Comparison of ENCODE assay signal across 21 cellular contexts in the genomic region with DNA sequence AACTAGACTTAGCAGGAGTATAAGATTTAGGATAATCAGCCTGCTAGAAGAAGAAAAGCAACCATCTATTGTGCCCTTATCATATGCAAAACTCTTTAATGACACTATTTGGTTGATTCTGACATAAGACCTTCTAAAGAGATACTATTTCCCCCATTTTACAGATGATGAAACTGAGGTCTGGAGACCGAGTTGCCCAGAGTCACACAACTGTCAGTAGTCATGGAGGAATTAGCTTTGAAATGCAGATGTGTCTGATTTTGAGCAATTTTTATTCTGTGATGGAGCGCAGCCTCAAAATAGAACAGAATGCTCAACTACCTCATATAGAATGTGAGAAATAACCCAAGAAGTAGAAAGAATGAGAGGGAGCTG.
DNase-seq lines count a peak whose midpoint lies in the region; ATAC-seq and TF ChIP-seq lines count a peak whose summit lies in the region.
"Had no signal": no experiment of that assay in that cellular context is flagged by ENCODE, and none has a peak within 500 bp of the region (broad histone marks: within the 10 kb centered on the region; RNA-seq: fewer than 3 reads in every experiment).

No MANE protein-coding gene starts in this region.

- no peaks in the 10 kb centered on the region for H3K9me3 Mint-ChIP-seq in stimulated activated naive CD8-positive, alpha-beta T cell treated with anti-CD3 and anti-CD28 coated beads, Interleukin-15, Interleukin-2, amounts not matched to agents 100 ng/mL and 50 ng/mL, for 24 hours
- H3K9me3 Mint-ChIP-seq in stimulated activated naive CD8-positive, alpha-beta T cell treated with anti-CD3 and anti-CD28 coated beads, Interleukin-15, amount 100 ng/mL, for 72 hours = no peaks in the 10 kb centered on the region
- H3K9me3 Mint-ChIP-seq in effector memory CD8-positive, alpha-beta T cell = no peaks in the 10 kb centered on the region
- no peaks in the 10 kb centered on the region for H3K9me3 Mint-ChIP-seq in stimulated activated memory B cell treated with anti-CD40 and anti-IgM and Interleukin-4, amounts not matched to agents 10 μg/mL and 1 μg/mL and 100 μg/mL, for 72 hours
- H3K9me3 Mint-ChIP-seq: H9, HFFc6 had no signal

- ATAC-seq in stimulated activated naive CD8-positive, alpha-beta T cell treated with anti-CD3 and anti-CD28 coated beads, Interleukin-15, amount 100 ng/mL, for 72 hours = no peak
- no peak for ATAC-seq in effector memory CD8-positive, alpha-beta T cell (replicated peaks)
- ATAC-seq in stimulated activated memory B cell treated with anti-CD40 and anti-IgM and Interleukin-4, amounts not matched to agents 10 μg/mL and 1 μg/mL and 100 μg/mL, for 72 hours = no peak
- ATAC-seq in HG03565 (IDR thresholded peaks at IDR 0.05; ENCODE audit: unreplicated experiment) = no peak

- H3K4me1 ChIP-seq in Loucy (ENCODE audit: insufficient read depth, low read length, poor library complexity, severe bottlenecking) = peaks cover 59% of the 10 kb centered on the region

- no peaks in the 10 kb centered on the region for H4K20me1 ChIP-seq in Loucy (ENCODE audit: insufficient read depth, low read length, poor library complexity, severe bottlenecking)

- no peak for TF ChIP-seq CTCF in Loucy (conservative IDR thresholded peaks at IDR 0.05; ENCODE audit: low read length)

- H3K79me2 ChIP-seq in Loucy (ENCODE audit: insufficient read depth, low read length) = no peaks in the 10 kb centered on the region

- H3K9me2 ChIP-seq in Loucy (replicated peaks; ENCODE audit: low read depth, low read length) = no peaks in the 10 kb centered on the region
- H3K9me2 ChIP-seq: SK-N-SH had no signal

- H3K27me3 Mint-ChIP-seq in stimulated activated naive CD8-positive, alpha-beta T cell treated with anti-CD3 and anti-CD28 coated beads, Interleukin-15, Interleukin-2, amounts not matched to agents 100 ng/mL and 50 ng/mL, for 24 hours = no peaks in the 10 kb centered on the region
- H3K27me3 Mint-ChIP-seq in stimulated activated naive CD8-positive, alpha-beta T cell treated with anti-CD3 and anti-CD28 coated beads, Interleukin-15, amount 100 ng/mL, for 72 hours = no peaks in the 10 kb centered on the region
- H3K27me3 Mint-ChIP-seq in effector memory CD8-positive, alpha-beta T cell = no peaks in the 10 kb centered on the region
- H3K27me3 Mint-ChIP-seq in stimulated activated memory B cell treated with anti-CD40 and anti-IgM and Interleukin-4, amounts not matched to agents 10 μg/mL and 1 μg/mL and 100 μg/mL, for 72 hours = no peaks in the 10 kb centered on the region

- no peaks in the 10 kb centered on the region for H3K36me3 Mint-ChIP-seq in stimulated activated naive CD8-positive, alpha-beta T cell treated with anti-CD3 and anti-CD28 coated beads, Interleukin-15, Interleukin-2, amounts not matched to agents 100 ng/mL and 50 ng/mL, for 24 hours (ENCODE audit: low read depth)
- H3K36me3 Mint-ChIP-seq in effector memory CD8-positive, alpha-beta T cell (ENCODE audit: insufficient read depth) = peaks cover 20% of the 10 kb centered on the region
- H3K36me3 Mint-ChIP-seq in stimulated activated memory B cell treated with anti-CD40 and anti-IgM and Interleukin-4, amounts not matched to agents 10 μg/mL and 1 μg/mL and 100 μg/mL, for 72 hours = peaks cover 33% of the 10 kb centered on the region

- peak overlapping the region; percentile 61 for H3K9ac ChIP-seq in Loucy (ENCODE audit: low read depth, low read length, poor library complexity, severe bottlenecking)
- H3K9ac ChIP-seq: GM23248, SK-N-SH had no signal

- H3F3A ChIP-seq in Loucy (ENCODE audit: low read depth) = peaks cover 13% of the 10 kb centered on the region

- H3K36me3 ChIP-seq in Loucy (ENCODE audit: insufficient read depth, low read length) = no peaks in the 10 kb centered on the region

- no peak for DNase-seq in stimulated activated naive CD8-positive, alpha-beta T cell treated with anti-CD3 and anti-CD28 coated beads, Interleukin-15, amount 100 ng/mL, for 72 hours
- no peak for DNase-seq in effector memory CD8-positive, alpha-beta T cell
- DNase-seq in stimulated activated CD4-positive, alpha-beta T cell treated with anti-CD3 and anti-CD28 coated beads, Interleukin-4, amount 100 ng/mL, for 1 hour = no peak
- no peak for DNase-seq in NCI-H1105 (lab: John Stamatoyannopoulos, UW)
- DNase-seq: GM23248, H9, HFFc6, KG1, MM.1S, NCI-H1048, NCI-H1436, NCI-H2029, NCI-H2227 treated with DMSO at 0.1 percent for 48 hours, NCI-H510A treated with DMSO at 0.1 percent for 48 hours, NCI-H748 treated with DMSO at 0.1 percent for 48 hours, SIG-M5, SK-N-SH had no signal

- no peak overlapping the region for H3K4me3 ChIP-seq in Loucy (ENCODE audit: low read length, poor library complexity, severe bottlenecking)
- H3K4me3 ChIP-seq: GM23248 had no signal

- H3K4me1 Mint-ChIP-seq in stimulated activated naive CD8-positive, alpha-beta T cell treated with anti-CD3 and anti-CD28 coated beads, Interleukin-15, Interleukin-2, amounts not matched to agents 100 ng/mL and 50 ng/mL, for 24 hours (ENCODE audit: low read depth) = peaks cover 55% of the 10 kb centered on the region
- peaks cover 76% of the 10 kb centered on the region for H3K4me1 Mint-ChIP-seq in stimulated activated naive CD8-positive, alpha-beta T cell treated with anti-CD3 and anti-CD28 coated beads, Interleukin-15, amount 100 ng/mL, for 72 hours
- peaks cover 37 to 40% of the 10 kb centered on the region in 2 donors for H3K4me1 Mint-ChIP-seq in effector memory CD8-positive, alpha-beta T cell (ENCODE audit: low read depth in 2 of 2)
- peaks cover 56% of the 10 kb centered on the region for H3K4me1 Mint-ChIP-seq in stimulated activated memory B cell treated with anti-CD40 and anti-IgM and Interleukin-4, amounts not matched to agents 10 μg/mL and 1 μg/mL and 100 μg/mL, for 72 hours

- H3K4me2 ChIP-seq in Loucy (ENCODE audit: low read depth, low read length, poor library complexity, severe bottlenecking) = no peak overlapping the region
- H3K4me2 ChIP-seq: SK-N-SH had no signal

- no peak overlapping the region for H3K4me3 Mint-ChIP-seq in stimulated activated naive CD8-positive, alpha-beta T cell treated with anti-CD3 and anti-CD28 coated beads, Interleukin-15, Interleukin-2, amounts not matched to agents 100 ng/mL and 50 ng/mL, for 24 hours
- H3K4me3 Mint-ChIP-seq in stimulated activated naive CD8-positive, alpha-beta T cell treated with anti-CD3 and anti-CD28 coated beads, Interleukin-15, amount 100 ng/mL, for 72 hours = no peak overlapping the region
- no peak overlapping the region for H3K4me3 Mint-ChIP-seq in effector memory CD8-positive, alpha-beta T cell
- H3K4me3 Mint-ChIP-seq in stimulated activated memory B cell treated with anti-CD40 and anti-IgM and Interleukin-4, amounts not matched to agents 10 μg/mL and 1 μg/mL and 100 μg/mL, for 72 hours = no peak overlapping the region
- H3K4me3 Mint-ChIP-seq: H9, HFFc6 had no signal

- H3K27ac Mint-ChIP-seq in stimulated activated naive CD8-positive, alpha-beta T cell treated with anti-CD3 and anti-CD28 coated beads, Interleukin-15, Interleukin-2, amounts not matched to agents 100 ng/mL and 50 ng/mL, for 24 hours = peak overlapping the region; percentile 27
- H3K27ac Mint-ChIP-seq in stimulated activated naive CD8-positive, alpha-beta T cell treated with anti-CD3 and anti-CD28 coated beads, Interleukin-15, amount 100 ng/mL, for 72 hours = no peak overlapping the region
- H3K27ac Mint-ChIP-seq in effector memory CD8-positive, alpha-beta T cell = peak overlapping the region; percentile 97 to 98
- H3K27ac Mint-ChIP-seq in stimulated activated memory B cell treated with anti-CD40 and anti-IgM and Interleukin-4, amounts not matched to agents 10 μg/mL and 1 μg/mL and 100 μg/mL, for 72 hours = peak overlapping the region; percentile 82
- H3K27ac Mint-ChIP-seq: H9, HFFc6 had no signal

- no peaks in the 10 kb centered on the region for H3K9me3 ChIP-seq in Loucy (ENCODE audit: insufficient read depth, low read depth, low read length)
- H3K9me3 ChIP-seq: SK-N-SH had no signal

- no peaks in the 10 kb centered on the region for H3K27me3 ChIP-seq in Loucy (ENCODE audit: insufficient read depth, low read length, poor library complexity, severe bottlenecking)

- H2AFZ ChIP-seq in Loucy (ENCODE audit: low read length) = no peak overlapping the region
- H2AFZ ChIP-seq: GM23248 had no signal

Comparison
In these comparisons a context has a peak if more than half of its experiments do, and no peak if none do; other contexts are left out.
1. H3K27ac Mint-ChIP-seq: peak in stimulated activated naive CD8-positive, alpha-beta T cell treated with anti-CD3 and anti-CD28 coated beads, Interleukin-15, Interleukin-2, amounts not matched to agents 100 ng/mL and 50 ng/mL, for 24 hours (single experiment), effector memory CD8-positive, alpha-beta T cell (2 of 2) and stimulated activated memory B cell treated with anti-CD40 and anti-IgM and Interleukin-4, amounts not matched to agents 10 μg/mL and 1 μg/mL and 100 μg/mL, for 72 hours (single experiment); none in stimulated activated naive CD8-positive, alpha-beta T cell treated with anti-CD3 and anti-CD28 coated beads, Interleukin-15, amount 100 ng/mL, for 72 hours (0 of 2).